In the genomic region with DNA sequence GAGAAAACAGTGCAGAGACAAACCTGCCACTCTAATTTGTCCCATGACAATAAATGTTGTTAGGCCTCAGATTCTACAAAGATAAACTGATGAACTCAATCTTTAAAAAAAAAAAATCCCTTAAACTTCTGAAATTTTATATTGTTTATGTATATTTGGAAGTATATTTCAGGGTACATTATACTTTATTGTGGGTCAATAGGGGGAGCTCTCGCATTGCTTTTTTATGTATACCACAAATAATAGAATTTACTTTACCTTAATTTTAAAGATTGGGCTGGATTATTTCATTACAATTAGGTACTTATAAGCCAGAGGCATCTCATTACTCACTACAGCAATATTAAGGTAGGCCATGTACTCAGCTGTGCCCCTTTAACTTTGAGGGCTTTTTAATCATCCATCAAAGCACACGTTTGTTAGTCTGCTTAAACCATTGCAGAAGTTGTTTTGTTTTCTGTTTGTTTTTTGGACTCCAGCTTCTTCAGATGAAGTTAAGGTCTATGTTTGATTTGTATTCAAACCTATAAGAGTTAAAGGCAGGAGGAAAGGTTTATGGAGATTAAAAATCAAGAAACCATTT, we compare ENCODE assay signal across 8 cellular contexts. TPM values are rescaled to one million over a fixed set of nuclear protein-coding genes. Genes with fewer than 3 reads are reported as not detected.
DNase-seq lines count a peak whose midpoint lies in the region; ATAC-seq and TF ChIP-seq lines count a peak whose summit lies in the region.
"Had no signal": no experiment of that assay in that cellular context is flagged by ENCODE, and none has a peak within 500 bp of the region (broad histone marks: within the 10 kb centered on the region; RNA-seq: fewer than 3 reads in every experiment).

No MANE protein-coding gene starts in this region.

- H3K9me3 Mint-ChIP-seq in endothelial cell (ENCODE audit: unreplicated experiment) = no peaks in the 10 kb centered on the region
- no peaks in the 10 kb centered on the region for H3K9me3 Mint-ChIP-seq in stimulated activated effector memory CD8-positive, alpha-beta T cell treated with anti-CD3 and anti-CD28 coated beads, Interleukin-12 subunit alpha, Interleukin-12 subunit beta, amount 100 ng/mL, for 72 hours

- no peaks in the 10 kb centered on the region for H3K27me3 Mint-ChIP-seq in endothelial cell (ENCODE audit: unreplicated experiment)

- H3K27ac Mint-ChIP-seq in endothelial cell (ENCODE audit: unreplicated experiment) = no peak overlapping the region
- H3K27ac Mint-ChIP-seq in stimulated activated effector memory CD8-positive, alpha-beta T cell treated with anti-CD3 and anti-CD28 coated beads, Interleukin-12 subunit alpha, Interleukin-12 subunit beta, amount 100 ng/mL, for 72 hours = no peak overlapping the region

- H3K36me3 Mint-ChIP-seq in endothelial cell (ENCODE audit: low read depth, unreplicated experiment) = no peaks in the 10 kb centered on the region
- no peaks in the 10 kb centered on the region for H3K36me3 Mint-ChIP-seq in stimulated activated effector memory CD8-positive, alpha-beta T cell treated with anti-CD3 and anti-CD28 coated beads, Interleukin-12 subunit alpha, Interleukin-12 subunit beta, amount 100 ng/mL, for 72 hours

- DNase-seq in NCI-H2171 (lab: John Stamatoyannopoulos, UW) = peak; percentile 3
- no peak for DNase-seq in endothelial cell (ENCODE audit: low spot score)
- DNase-seq in renal cortical epithelial cell (ENCODE audit: low read depth) = peak; percentile 9
- DNase-seq in left lobe of liver (ENCODE audit: low spot score) = no peak
- no peak for DNase-seq in DMS79 (lab: John Stamatoyannopoulos, UW)
- DNase-seq in stimulated activated effector memory CD8-positive, alpha-beta T cell treated with anti-CD3 and anti-CD28 coated beads, Interleukin-12 subunit alpha, Interleukin-12 subunit beta, amount 100 ng/mL, for 72 hours (ENCODE audit: low spot score in 2 of 2) = no peak
- DNase-seq: stimulated activated CD4-positive, alpha-beta T cell treated with anti-CD3 and anti-CD28 coated beads, Interleukin-4, amount 100 ng/mL, for 24 hours had no signal

- no peaks in the 10 kb centered on the region for H3K4me1 Mint-ChIP-seq in endothelial cell (ENCODE audit: unreplicated experiment)
- H3K4me1 Mint-ChIP-seq in stimulated activated effector memory CD8-positive, alpha-beta T cell treated with anti-CD3 and anti-CD28 coated beads, Interleukin-12 subunit alpha, Interleukin-12 subunit beta, amount 100 ng/mL, for 72 hours = no peaks in the 10 kb centered on the region

- no peak for ATAC-seq in left lobe of liver
- ATAC-seq in stimulated activated effector memory CD8-positive, alpha-beta T cell treated with anti-CD3 and anti-CD28 coated beads, Interleukin-12 subunit alpha, Interleukin-12 subunit beta, amount 100 ng/mL, for 72 hours = no peak

- no peak overlapping the region for H3K4me3 Mint-ChIP-seq in endothelial cell (ENCODE audit: unreplicated experiment)
- no peak overlapping the region for H3K4me3 Mint-ChIP-seq in stimulated activated effector memory CD8-positive, alpha-beta T cell treated with anti-CD3 and anti-CD28 coated beads, Interleukin-12 subunit alpha, Interleukin-12 subunit beta, amount 100 ng/mL, for 72 hours

- TF ChIP-seq CTCF in GM12872 (IDR thresholded peaks at IDR 0.05; ENCODE audit: insufficient read depth, low read depth, low read length) (peak; percentile 31; the same call in 1 of the 3 replicates), endothelial cell (IDR thresholded peaks at IDR 0.05; ENCODE audit: unreplicated experiment) (peak; percentile 72)

RNA-seq across cellular contexts. Expression of a gene that starts 56.3 kb away (rescaled TPM):
- total RNA-seq in endothelial cell (ENCODE audit: unreplicated experiment) (8.1 TPM), renal cortical epithelial cell (0.17 and 1.1 TPM in 2 replicates), left lobe of liver (not detected)

Comparison
In these comparisons a context has a peak if more than half of its experiments do, and no peak if none do; other contexts are left out.
1. DNase-seq: peak in NCI-H2171 (single experiment) and renal cortical epithelial cell (single experiment); none in endothelial cell (single experiment), left lobe of liver (single experiment), DMS79 (single experiment) and stimulated activated effector memory CD8-positive, alpha-beta T cell treated with anti-CD3 and anti-CD28 coated beads, Interleukin-12 subunit alpha, Interleukin-12 subunit beta, amount 100 ng/mL, for 72 hours (0 of 2).